In the genomic region with DNA sequence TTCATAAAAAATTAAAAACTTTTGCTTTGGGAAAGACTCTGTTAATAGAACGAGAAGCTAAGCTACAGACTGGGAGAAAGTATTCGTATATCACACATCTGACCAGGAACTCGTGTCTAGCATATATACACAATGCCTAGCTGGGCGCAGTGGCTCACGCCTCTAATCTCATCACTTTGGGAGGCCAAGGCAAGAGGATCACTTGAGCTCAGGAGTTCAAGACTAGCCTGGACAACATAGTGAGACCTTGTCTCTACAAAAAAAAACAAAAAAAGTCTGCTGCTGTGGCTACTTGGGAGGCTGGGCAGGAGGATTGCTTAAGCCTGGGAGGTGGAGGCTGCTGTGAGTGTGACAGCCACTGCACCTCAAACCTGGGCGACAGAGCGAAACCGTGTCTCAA, we compare ENCODE assay signal across 24 cellular contexts.
"Had no signal": no experiment of that assay in that cellular context is flagged by ENCODE, and none has a peak within 500 bp of the region (broad histone marks: within the 10 kb centered on the region; RNA-seq: fewer than 3 reads in every experiment).

No MANE protein-coding gene starts in this region.

- DNase-seq: Karpas-422; KG1; MM.1S; NCI-H1092 treated with DMSO at 0.1 percent for 48 hours; NCI-H1436; NCI-H187; NCI-H2081 treated with DMSO at 0.1 percent for 48 hours; NCI-H2171; NCI-H226; NCI-H446 treated with DMSO at 0.1 percent for 48 hours; NCI-H510A treated with DMSO at 0.1 percent for 48 hours; NCI-H526; NK-92 treated with Interleukin-12 subunit alpha and Interleukin-12 subunit beta, amount 100 ng/mL, for 24 hours; OCI-M1; PC-9; Right ventricle myocardium superior; RPMI8226; SIG-M5; SW 1271; T-cell had no signal

- ATAC-seq: T-cell had no signal

- H3K27ac Mint-ChIP-seq: T-cell; T-helper 1 cell treated with Interleukin-12 subunit alpha and Interleukin-12 subunit beta and Interleukin-4 antibody, amounts not matched to agents 30 μg/mL and 1 μg/mL, for 36 hours had no signal

- H3K4me2 ChIP-seq: PC-9 had no signal

- H3K27ac ChIP-seq: HL-60, PC-9, SJSA1, SK-N-MC had no signal

- H3K4me3 ChIP-seq: PC-9, SJSA1, SK-N-MC had no signal

- H3K4me1 ChIP-seq: SJSA1 had no signal

- H2AFZ ChIP-seq: PC-9 had no signal

- H3K9me3 Mint-ChIP-seq: T-helper 1 cell treated with Interleukin-12 subunit alpha and Interleukin-12 subunit beta and Interleukin-4 antibody, amounts not matched to agents 30 μg/mL and 1 μg/mL, for 36 hours had no signal

- H3K36me3 ChIP-seq: SJSA1 had no signal

- H3K4me3 Mint-ChIP-seq: T-cell; T-helper 1 cell treated with Interleukin-12 subunit alpha and Interleukin-12 subunit beta and Interleukin-4 antibody, amounts not matched to agents 30 μg/mL and 1 μg/mL, for 36 hours had no signal

- H3K27me3 ChIP-seq: SJSA1 had no signal

- H3K27me3 Mint-ChIP-seq: T-cell had no signal
